1 cellular context compared by ENCODE assay signal in the genomic region with DNA sequence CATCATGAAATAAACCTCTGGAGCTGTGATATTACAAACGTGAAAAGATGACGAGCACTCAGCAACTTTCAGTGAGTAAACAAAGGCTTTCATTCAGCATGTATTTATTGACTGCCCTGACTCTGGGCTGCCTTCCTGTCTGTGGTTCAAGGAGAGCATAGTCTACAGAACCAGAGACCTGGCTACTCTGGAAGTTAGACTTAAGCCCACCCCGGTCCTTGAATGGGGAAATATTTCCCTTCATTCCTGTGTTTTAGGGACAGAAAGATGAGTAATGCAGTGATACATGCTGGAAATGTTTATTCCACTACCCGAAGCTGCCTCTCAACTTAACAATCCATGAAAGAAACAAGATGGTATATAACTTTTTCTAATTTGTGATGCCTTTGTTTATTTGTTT.
TF ChIP-seq lines count a peak whose summit lies in the region.

No MANE protein-coding gene starts in this region.

TF ChIP-seq in WTC11, 78 proteins besides CTCF, POLR2A, EP300 and RAD21 (continued from another document):
- TF ChIP-seq AFF4 (CRISPR knock-in tag; IDR thresholded peaks at IDR 0.05; ENCODE audit: borderline replicate concordance) (no peak), NFATC4 (CRISPR knock-in tag; IDR thresholded peaks at IDR 0.05) (no peak), NR1H2 (CRISPR knock-in tag; IDR thresholded peaks at IDR 0.05) (no peak)
